ENCODE assay signal across 23 cellular contexts in genomic region chr2:84194906-84195644, GRCh38.
"Had no signal": no experiment of that assay in that cellular context is flagged by ENCODE, and none has a peak within 500 bp of the region (broad histone marks: within the 10 kb centered on the region; RNA-seq: fewer than 3 reads in every experiment).

No MANE protein-coding gene starts in this region.

- H3K36me3 ChIP-seq: esophagus muscularis mucosa, thoracic aorta had no signal

- ATAC-seq: left ventricle myocardium superior; right cardiac atrium; stimulated activated naive CD8-positive, alpha-beta T cell treated with anti-CD3 and anti-CD28 coated beads, Interleukin-15, Interleukin-2, amounts not matched to agents 100 U/mL and 50 U/mL, for 24 hours had no signal

- H3K27ac Mint-ChIP-seq: activated naive CD8-positive, alpha-beta T cell treated with anti-CD3 and anti-CD28 coated beads, Interleukin-2, amount 10 ng/mL, durations not matched to agents 7 days and 5 days; mesothelial cell of epicardium; naive B cell; T-helper 1 cell treated with Interleukin-12 subunit alpha and Interleukin-12 subunit beta and Interleukin-4 antibody, amounts not matched to agents 30 μg/mL and 1 μg/mL, for 36 hours had no signal

- H3K27me3 ChIP-seq: esophagus muscularis mucosa, hepatocyte had no signal

- H3K4me1 ChIP-seq: esophagus muscularis mucosa had no signal

- H3K4me3 ChIP-seq: esophagus muscularis mucosa, hepatocyte, thoracic aorta had no signal

- DNase-seq: activated CD4-positive, alpha-beta T cell treated with anti-CD3 and anti-CD28 coated beads for 4 hours; activated CD4-positive, alpha-beta T cell treated with anti-CD3 and anti-CD28 coated beads, Interleukin-2, amount 50 U/mL, for 4 hours; activated effector memory CD4-positive, alpha-beta T cell treated with Interleukin-2 at 50 U/mL for 16 hours; activated naive CD4-positive, alpha-beta T cell treated with Interleukin-2 at 50 U/mL for 16 hours; activated naive CD8-positive, alpha-beta T cell treated with anti-CD3 and anti-CD28 coated beads, Interleukin-2, amount 10 ng/mL, durations not matched to agents 7 days and 5 days; activated T-cell treated with anti-CD3 and anti-CD28 coated beads for 4 hours; amniotic stem cell; foreskin melanocyte; islet precursor cell; left ventricle myocardium superior; naive B cell; right cardiac atrium; stimulated activated CD4-positive, alpha-beta T cell treated with anti-CD3 and anti-CD28 coated beads, Interleukin-12 subunit alpha, Interleukin-12 subunit beta, amount 100 ng/mL, for 4 hours; stimulated activated CD4-positive, alpha-beta T cell treated with anti-CD3 and anti-CD28 coated beads, Interleukin-4, amount 100 ng/mL, for 1 hour; stimulated activated naive CD8-positive, alpha-beta T cell treated with anti-CD3 and anti-CD28 coated beads, Interleukin-15, Interleukin-2, amounts not matched to agents 100 U/mL and 50 U/mL, for 24 hours; T-helper 9 cell; trophoblast cell had no signal

- H3K36me3 Mint-ChIP-seq: activated naive CD8-positive, alpha-beta T cell treated with anti-CD3 and anti-CD28 coated beads, Interleukin-2, amount 10 ng/mL, durations not matched to agents 7 days and 5 days; mesothelial cell of epicardium; naive B cell had no signal

- H3K27ac ChIP-seq: esophagus muscularis mucosa, hepatocyte, thoracic aorta, VCaP had no signal

- H3K27me3 Mint-ChIP-seq: naive B cell had no signal

- H3K9me3 ChIP-seq: esophagus muscularis mucosa, thoracic aorta had no signal

- H3K9me3 Mint-ChIP-seq: activated naive CD8-positive, alpha-beta T cell treated with anti-CD3 and anti-CD28 coated beads, Interleukin-2, amount 10 ng/mL, durations not matched to agents 7 days and 5 days; mesothelial cell of epicardium; T-helper 1 cell treated with Interleukin-12 subunit alpha and Interleukin-12 subunit beta and Interleukin-4 antibody, amounts not matched to agents 30 μg/mL and 1 μg/mL, for 36 hours had no signal

- H3K4me1 Mint-ChIP-seq: activated naive CD8-positive, alpha-beta T cell treated with anti-CD3 and anti-CD28 coated beads, Interleukin-2, amount 10 ng/mL, durations not matched to agents 7 days and 5 days; naive B cell had no signal

- H3K4me3 Mint-ChIP-seq: activated naive CD8-positive, alpha-beta T cell treated with anti-CD3 and anti-CD28 coated beads, Interleukin-2, amount 10 ng/mL, durations not matched to agents 7 days and 5 days; mesothelial cell of epicardium; naive B cell; T-helper 1 cell treated with Interleukin-12 subunit alpha and Interleukin-12 subunit beta and Interleukin-4 antibody, amounts not matched to agents 30 μg/mL and 1 μg/mL, for 36 hours had no signal
